ENCODE assay signal across 14 cellular contexts in the genomic region with DNA sequence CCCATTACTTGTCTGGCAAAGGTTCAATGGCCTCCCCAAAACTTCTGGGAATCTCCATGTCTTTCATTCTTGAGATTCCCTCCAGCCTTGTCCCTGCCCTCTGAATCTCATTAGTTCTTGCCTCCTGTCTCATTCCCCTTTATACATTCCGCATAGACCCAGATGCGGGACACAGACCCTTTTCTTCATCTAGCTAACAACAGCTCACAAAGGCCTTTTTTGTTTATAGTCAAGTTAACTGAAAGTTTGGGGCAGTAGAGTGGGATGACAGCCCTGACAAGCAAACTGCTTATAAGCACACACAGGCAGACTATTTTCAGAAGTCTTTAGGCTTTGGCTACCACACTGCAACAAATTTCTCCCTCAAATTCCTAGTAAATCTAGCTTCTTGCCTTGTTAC.
"Had no signal": no experiment of that assay in that cellular context is flagged by ENCODE, and none has a peak within 500 bp of the region (broad histone marks: within the 10 kb centered on the region; RNA-seq: fewer than 3 reads in every experiment).

No MANE protein-coding gene starts in this region.

- ATAC-seq: activated CD4-positive, CD25-positive, alpha-beta regulatory T cell treated with anti-CD3 and anti-CD28 coated beads, Interleukin-2, amount 50 U/mL, for 24 hours; activated T-cell treated with anti-CD3 and anti-CD28 coated beads, Interleukin-2, amount 50 U/mL, for 4 hours; stimulated activated naive CD8-positive, alpha-beta T cell treated with anti-CD3 and anti-CD28 coated beads, Interleukin-15, Interleukin-2, amounts not matched to agents 100 U/mL and 50 U/mL, for 24 hours had no signal

- FAIRE-seq: endothelial cell of umbilical vein, frontal cortex had no signal

- DNase-seq: activated CD4-positive, alpha-beta T cell treated with anti-CD3 and anti-CD28 coated beads, Interleukin-2, amount 50 U/mL, for 4 hours; activated effector memory CD4-positive, alpha-beta T cell treated with anti-CD3 and anti-CD28 coated beads, Interleukin-2, amount 50 U/mL, for 16 hours; activated T-cell treated with anti-CD3 and anti-CD28 coated beads, Interleukin-2, amount 50 U/mL, for 4 hours; kidney glomerular epithelial cell; naive B cell; sigmoid colon; stimulated activated CD4-positive, alpha-beta T cell treated with anti-CD3 and anti-CD28 coated beads, Interleukin-2, amount 100 ng/mL, for 48 hours; stimulated activated CD8-positive, alpha-beta memory T cell treated with anti-CD3 and anti-CD28 coated beads, Interleukin-4, amount 100 ng/mL, for 48 hours; stimulated activated naive CD8-positive, alpha-beta T cell treated with anti-CD3 and anti-CD28 coated beads, Interleukin-15, Interleukin-2, amounts not matched to agents 100 U/mL and 50 U/mL, for 24 hours; thyroid gland; uterus had no signal
